ENCODE assay signal across 24 cellular contexts in the genomic region with DNA sequence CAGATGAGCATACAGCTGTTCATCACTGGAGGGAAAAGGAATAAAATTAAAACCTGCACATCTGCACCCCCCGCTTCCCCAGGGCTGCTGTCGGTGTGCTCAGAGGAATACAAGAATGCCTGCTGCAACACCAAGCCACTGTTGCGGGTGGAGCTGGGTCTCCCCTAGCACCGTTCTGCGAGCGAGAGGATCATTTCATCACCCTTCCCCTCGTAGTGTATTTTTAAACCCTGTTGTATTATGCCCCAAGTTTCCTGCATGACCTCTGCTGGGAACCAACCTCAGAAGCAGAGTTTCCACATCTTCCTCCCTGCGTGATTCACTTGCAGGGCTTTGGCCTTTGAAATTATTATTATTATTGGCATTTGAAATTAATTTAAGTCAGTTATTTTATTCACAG. TPM values are rescaled to one million over a fixed set of nuclear protein-coding genes. Genes with fewer than 3 reads are reported as not detected.
DNase-seq lines count a peak whose midpoint lies in the region; ATAC-seq and TF ChIP-seq lines count a peak whose summit lies in the region.
"Had no signal": no experiment of that assay in that cellular context is flagged by ENCODE, and none has a peak within 500 bp of the region (broad histone marks: within the 10 kb centered on the region; RNA-seq: fewer than 3 reads in every experiment).

No MANE protein-coding gene starts in this region.

- H3K4me1 Mint-ChIP-seq in GM23338: peaks cover 23% of the 10 kb centered on the region
- no peaks in the 10 kb centered on the region for H3K4me1 Mint-ChIP-seq in activated naive CD8-positive, alpha-beta T cell treated with anti-CD3 and anti-CD28 coated beads, Interleukin-2, amount 50 U/mL, for 24 hours
- peaks cover 15% of the 10 kb centered on the region for H3K4me1 Mint-ChIP-seq in nephron
- H3K4me1 Mint-ChIP-seq in type B pancreatic cell (ENCODE audit: unreplicated experiment): peaks cover 14% of the 10 kb centered on the region

- H3F3A ChIP-seq in GM23338 (replicated peaks; ENCODE audit: low read depth): no peaks in the 10 kb centered on the region

- no peaks in the 10 kb centered on the region for H3K79me2 ChIP-seq in GM23338 (replicated peaks; ENCODE audit: insufficient read depth)

- H3K9me3 ChIP-seq in ovary: no peaks in the 10 kb centered on the region
- H3K9me3 ChIP-seq: heart right ventricle, SK-N-SH, transverse colon had no signal

- peaks cover 9% of the 10 kb centered on the region for H3K27me3 Mint-ChIP-seq in GM23338 (ENCODE audit: insufficient read depth, low read depth, poor library complexity)
- no peaks in the 10 kb centered on the region for H3K27me3 Mint-ChIP-seq in activated naive CD8-positive, alpha-beta T cell treated with anti-CD3 and anti-CD28 coated beads, Interleukin-2, amount 50 U/mL, for 24 hours
- peaks cover 12% of the 10 kb centered on the region for H3K27me3 Mint-ChIP-seq in nephron (ENCODE audit: low read depth)
- no peaks in the 10 kb centered on the region for H3K27me3 Mint-ChIP-seq in type B pancreatic cell
- H3K27me3 Mint-ChIP-seq: activated naive CD8-positive, alpha-beta T cell; CD4-positive, CD25-positive, alpha-beta regulatory T cell; progenitor cell of endocrine pancreas had no signal

- H3K4me1 ChIP-seq in GM23338 (ENCODE audit: insufficient read depth) (no peaks in the 10 kb centered on the region), ovary (ENCODE audit: insufficient read depth) (no peaks in the 10 kb centered on the region)
- H3K4me1 ChIP-seq: transverse colon had no signal

- H3K27ac ChIP-seq in GM23338 (ENCODE audit: low read depth) (no peak overlapping the region), ovary (no peak overlapping the region)
- H3K27ac ChIP-seq: heart right ventricle, neural progenitor cell, transverse colon had no signal

- H3K27ac Mint-ChIP-seq in GM23338 (peak overlapping the region; percentile 17; the same call in 1 of the 2 replicates), nephron (peak overlapping the region; percentile 40 to 63 (median 44)), type B pancreatic cell (no peak overlapping the region)
- peak overlapping the region; percentile 2 for H3K27ac Mint-ChIP-seq in activated naive CD8-positive, alpha-beta T cell treated with anti-CD3 and anti-CD28 coated beads, Interleukin-2, amount 50 U/mL, for 24 hours
- H3K27ac Mint-ChIP-seq: activated naive CD8-positive, alpha-beta T cell; neural progenitor cell; progenitor cell of endocrine pancreas had no signal

- no peak for TF ChIP-seq POLR2A in ovary (IDR thresholded peaks at IDR 0.05)

- no peak for ATAC-seq in GM23338
- ATAC-seq in activated naive CD8-positive, alpha-beta T cell treated with anti-CD3 and anti-CD28 coated beads, Interleukin-2, amount 50 U/mL, for 24 hours: no peak
- no peak for ATAC-seq in GM21528 (IDR thresholded peaks at IDR 0.05; ENCODE audit: low FRiP score, unreplicated experiment)
- ATAC-seq: heart right ventricle had no signal

- DNase-seq in GM23338 (ENCODE audit: low spot score) (no peak), NOMO-1 (lab: John Stamatoyannopoulos, UW; ENCODE audit: unreplicated experiment in 2 of 2) (peak; percentile 18 to 52), type B pancreatic cell (ENCODE audit: extremely low spot score, unreplicated experiment) (no peak), SHP77 (lab: John Stamatoyannopoulos, UW) (no peak), ovary (no peak)
- DNase-seq in activated naive CD8-positive, alpha-beta T cell treated with anti-CD3 and anti-CD28 coated beads, Interleukin-2, amount 50 U/mL, for 24 hours: no peak
- DNase-seq: activated CD4-positive, alpha-beta T cell treated with anti-CD3 and anti-CD28 coated beads, Interleukin-2, amount 50 U/mL, for 4 hours; activated CD4-positive, CD25-positive, alpha-beta regulatory T cell; activated CD8-positive, alpha-beta memory T cell treated with anti-CD3 and anti-CD28 coated beads, Interleukin-2, amount 50 U/mL, for 4 hours; CD4-positive, CD25-positive, alpha-beta regulatory T cell; H9; heart right ventricle; NCI-H1436 treated with DMSO at 0.1 percent for 48 hours; SK-N-SH; transverse colon had no signal

- H3K4me3 Mint-ChIP-seq in GM23338 (no peak overlapping the region), nephron (no peak overlapping the region), type B pancreatic cell (no peak overlapping the region)
- H3K4me3 Mint-ChIP-seq in activated naive CD8-positive, alpha-beta T cell treated with anti-CD3 and anti-CD28 coated beads, Interleukin-2, amount 50 U/mL, for 24 hours: no peak overlapping the region
- H3K4me3 Mint-ChIP-seq: activated naive CD8-positive, alpha-beta T cell; CD4-positive, CD25-positive, alpha-beta regulatory T cell; H9; neural progenitor cell had no signal

- no peak overlapping the region for H2AFZ ChIP-seq in GM23338
- H2AFZ ChIP-seq: neural progenitor cell had no signal

- no peaks in the 10 kb centered on the region for H4K20me1 ChIP-seq in GM23338 (replicated peaks; ENCODE audit: insufficient read depth)

- intact Hi-C loops in ovary (cut with DNase I): no loop called here

- no peaks in the 10 kb centered on the region for H3K9me2 ChIP-seq in GM23338 (ENCODE audit: insufficient read depth)
- H3K9me2 ChIP-seq: SK-N-SH had no signal

- H3K36me3 ChIP-seq in GM23338 (ENCODE audit: insufficient read depth) (no peaks in the 10 kb centered on the region), ovary (no peaks in the 10 kb centered on the region)
- H3K36me3 ChIP-seq: neural progenitor cell had no signal

- H3K27me3 ChIP-seq in GM23338 (ENCODE audit: insufficient read depth) (no peaks in the 10 kb centered on the region), ovary (no peaks in the 10 kb centered on the region)
- H3K27me3 ChIP-seq: heart right ventricle, transverse colon had no signal

- H3K9me3 Mint-ChIP-seq in GM23338 (no peaks in the 10 kb centered on the region), nephron (no peaks in the 10 kb centered on the region), type B pancreatic cell (no peaks in the 10 kb centered on the region)
- no peaks in the 10 kb centered on the region for H3K9me3 Mint-ChIP-seq in activated naive CD8-positive, alpha-beta T cell treated with anti-CD3 and anti-CD28 coated beads, Interleukin-2, amount 50 U/mL, for 24 hours
- H3K9me3 Mint-ChIP-seq: CD4-positive, CD25-positive, alpha-beta regulatory T cell; H9; neural progenitor cell had no signal

- H3K4me2 ChIP-seq in GM23338: no peak overlapping the region
- H3K4me2 ChIP-seq: neural progenitor cell, SK-N-SH had no signal

- no peak for TF ChIP-seq EP300 in ovary (IDR thresholded peaks at IDR 0.05)

- H3K4me3 ChIP-seq in GM23338: no peak overlapping the region
- H3K4me3 ChIP-seq in ovary: no peak overlapping the region
- H3K4me3 ChIP-seq: heart right ventricle, neural progenitor cell, transverse colon had no signal

- WGBS in ovary, 3 donors: 48 to 60% (median 56%) methylated on average over 8 of the region's 8 CpGs

- TF ChIP-seq CTCF in GM23338 (conservative IDR thresholded peaks at IDR 0.05; ENCODE audit: low read depth in 2 of 2) (no peak), nephron (IDR thresholded peaks at IDR 0.05; ENCODE audit: unreplicated experiment in 3 of 3) (no peak), type B pancreatic cell (conservative IDR thresholded peaks at IDR 0.05) (no peak), ovary (IDR thresholded peaks at IDR 0.05) (no peak)

- H3K36me3 Mint-ChIP-seq in GM23338 (ENCODE audit: low read depth): no peaks in the 10 kb centered on the region; the same call in 2 of the 3 replicates
- peaks cover 2% of the 10 kb centered on the region for H3K36me3 Mint-ChIP-seq in activated naive CD8-positive, alpha-beta T cell treated with anti-CD3 and anti-CD28 coated beads, Interleukin-2, amount 50 U/mL, for 24 hours (ENCODE audit: low read depth)
- H3K36me3 Mint-ChIP-seq in nephron (ENCODE audit: low read depth): peaks cover 6% of the 10 kb centered on the region
- no peaks in the 10 kb centered on the region for H3K36me3 Mint-ChIP-seq in type B pancreatic cell

TF ChIP-seq in GM23338, 12 proteins besides CTCF, POLR2A, EP300 and RAD21:
- TF ChIP-seq, protein P1, sequence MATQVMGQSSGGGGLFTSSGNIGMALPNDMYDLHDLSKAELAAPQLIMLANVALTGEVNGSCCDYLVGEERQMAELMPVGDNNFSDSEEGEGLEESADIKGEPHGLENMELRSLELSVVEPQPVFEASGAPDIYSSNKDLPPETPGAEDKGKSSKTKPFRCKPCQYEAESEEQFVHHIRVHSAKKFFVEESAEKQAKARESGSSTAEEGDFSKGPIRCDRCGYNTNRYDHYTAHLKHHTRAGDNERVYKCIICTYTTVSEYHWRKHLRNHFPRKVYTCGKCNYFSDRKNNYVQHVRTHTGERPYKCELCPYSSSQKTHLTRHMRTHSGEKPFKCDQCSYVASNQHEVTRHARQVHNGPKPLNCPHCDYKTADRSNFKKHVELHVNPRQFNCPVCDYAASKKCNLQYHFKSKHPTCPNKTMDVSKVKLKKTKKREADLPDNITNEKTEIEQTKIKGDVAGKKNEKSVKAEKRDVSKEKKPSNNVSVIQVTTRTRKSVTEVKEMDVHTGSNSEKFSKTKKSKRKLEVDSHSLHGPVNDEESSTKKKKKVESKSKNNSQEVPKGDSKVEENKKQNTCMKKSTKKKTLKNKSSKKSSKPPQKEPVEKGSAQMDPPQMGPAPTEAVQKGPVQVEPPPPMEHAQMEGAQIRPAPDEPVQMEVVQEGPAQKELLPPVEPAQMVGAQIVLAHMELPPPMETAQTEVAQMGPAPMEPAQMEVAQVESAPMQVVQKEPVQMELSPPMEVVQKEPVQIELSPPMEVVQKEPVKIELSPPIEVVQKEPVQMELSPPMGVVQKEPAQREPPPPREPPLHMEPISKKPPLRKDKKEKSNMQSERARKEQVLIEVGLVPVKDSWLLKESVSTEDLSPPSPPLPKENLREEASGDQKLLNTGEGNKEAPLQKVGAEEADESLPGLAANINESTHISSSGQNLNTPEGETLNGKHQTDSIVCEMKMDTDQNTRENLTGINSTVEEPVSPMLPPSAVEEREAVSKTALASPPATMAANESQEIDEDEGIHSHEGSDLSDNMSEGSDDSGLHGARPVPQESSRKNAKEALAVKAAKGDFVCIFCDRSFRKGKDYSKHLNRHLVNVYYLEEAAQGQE (IDR thresholded peaks at IDR 0.05; ENCODE audit: unreplicated experiment): no peak
- no peak for TF ChIP-seq JUNB (IDR thresholded peaks at IDR 0.05; ENCODE audit: unreplicated experiment)
- TF ChIP-seq EZH2phosphoT487 (IDR thresholded peaks at IDR 0.05; ENCODE audit: unreplicated experiment): no peak

RNA-seq across cellular contexts. Expression of a gene that starts 25.9 kb away (rescaled TPM):
- total RNA-seq in GM23338 (2014; rRNA removed; shearing (Covaris generic)): 1.2 and 2.2 TPM in 2 replicates
- polyA plus RNA-seq in GM23338 (2016; fragmentation: Nextera tagmentation; extraction: Ambion mirVana) (0.55 and 0.61 TPM in 2 replicates), ovary (under 1 TPM in 1 of 2 donors, not detected in 1; 0.02 TPM)
- total RNA-seq in type B pancreatic cell (ENCODE audit: low replicate concordance) (36.0 and 70.2 TPM in 2 replicates), ovary (not detected)
- total RNA-seq: G401, lung microvascular endothelial cell, MCF 10A, NCI-H460 had no signal
- polyA plus RNA-seq: CD4-positive, CD25-positive, alpha-beta regulatory T cell; SK-N-SH had no signal

Comparison
In these comparisons a context has a peak if more than half of its experiments do, and no peak if none do; other contexts are left out.
1. DNase-seq: peak in NOMO-1 (2 of 2); none in GM23338 (single experiment), activated naive CD8-positive, alpha-beta T cell treated with anti-CD3 and anti-CD28 coated beads, Interleukin-2, amount 50 U/mL, for 24 hours (single experiment), type B pancreatic cell (single experiment), SHP77 (0 of 2) and ovary (0 of 5).
2. RNA of a gene that starts 25.9 kb away (total RNA-seq): 36.0 to 70.2 TPM in type B pancreatic cell; 1.2 to 2.2 TPM in GM23338 and not detected in ovary; every median in the first group is over 10 times any median in the second.